Comparison of ENCODE assay signal across 13 cellular contexts in the genomic region with DNA sequence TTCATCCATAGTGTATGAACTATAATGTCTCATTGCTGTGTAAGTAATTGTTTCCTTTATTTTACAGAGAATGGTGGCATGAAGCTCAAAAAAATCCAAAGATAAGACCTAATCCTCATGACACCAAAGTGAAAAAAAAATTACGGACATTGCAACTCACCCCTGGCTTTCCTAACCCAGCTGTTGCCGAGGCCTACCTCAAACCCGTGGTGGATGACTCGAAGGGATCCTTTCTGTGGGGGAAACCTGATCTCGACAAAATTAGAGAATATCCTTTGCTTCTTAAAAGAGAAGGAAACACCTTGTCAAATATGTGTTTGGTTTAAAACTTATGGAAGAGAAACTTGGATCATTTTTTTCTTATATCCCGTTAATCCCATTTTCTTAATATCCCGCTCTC. TPM values are rescaled to one million over a fixed set of nuclear protein-coding genes. Genes with fewer than 3 reads are reported as not detected.
A peak's percentile ranks its signal among the peaks of the same experiment; 100 is the strongest.
DNase-seq lines count a peak whose midpoint lies in the region; ATAC-seq lines count a peak whose summit lies in the region.
"Had no signal": no experiment of that assay in that cellular context is flagged by ENCODE, and none has a peak within 500 bp of the region (broad histone marks: within the 10 kb centered on the region; RNA-seq: fewer than 3 reads in every experiment).

No MANE protein-coding gene starts in this region.

- no peaks in the 10 kb centered on the region for H3K9me3 Mint-ChIP-seq in activated CD4-positive, alpha-beta T cell treated with anti-CD3 and anti-CD28 coated beads, Interleukin-2, amount 10 ng/mL, durations not matched to agents 24 days and 14 days
- no peaks in the 10 kb centered on the region for H3K9me3 Mint-ChIP-seq in natural killer cell treated with Interleukin-12 subunit alpha and Interleukin-12 subunit beta and Interleukin-15 and Interleukin-18, amount 100 ng/mL, for 72 hours
- H3K9me3 Mint-ChIP-seq: IgD-negative memory B cell had no signal

- intact Hi-C loops in activated CD4-positive, alpha-beta T cell treated with anti-CD3 and anti-CD28 coated beads, Interleukin-2, amount 10 ng/mL, durations not matched to agents 24 days and 14 days (cut with micrococcal nuclease) = loop anchor here (5.0 to 10.0 kb wide), 2 partner anchors 45 to 477 kb away; no protein-coding TSS in a partner anchor
- intact Hi-C loops in right cardiac atrium (cut with DNase I) = no loop called here

- no peak overlapping the region for H3K4me3 ChIP-seq in right cardiac atrium (ENCODE audit: low read length)

- no peak overlapping the region for H3K27ac ChIP-seq in right cardiac atrium (ENCODE audit: low read length)
- H3K27ac ChIP-seq: C4-2B had no signal

- H3K27ac Mint-ChIP-seq in activated CD4-positive, alpha-beta T cell treated with anti-CD3 and anti-CD28 coated beads, Interleukin-2, amount 10 ng/mL, durations not matched to agents 24 days and 14 days = peak overlapping the region; percentile 67
- peak overlapping the region; percentile 62 for H3K27ac Mint-ChIP-seq in T-helper 17 cell
- peak overlapping the region in 1 of 2 donors; percentile 74 for H3K27ac Mint-ChIP-seq in natural killer cell treated with Interleukin-12 subunit alpha and Interleukin-12 subunit beta and Interleukin-15 and Interleukin-18, amount 100 ng/mL, for 72 hours
- H3K27ac Mint-ChIP-seq: IgD-negative memory B cell had no signal

- 91% methylated on average over 7 of the region's 7 CpGs for WGBS in right cardiac atrium

- ATAC-seq in T-helper 17 cell (no peak), GM18870 (IDR thresholded peaks at IDR 0.05; ENCODE audit: unreplicated experiment) (no peak), right cardiac atrium (no peak)
- no peak for ATAC-seq in natural killer cell treated with Interleukin-12 subunit alpha and Interleukin-12 subunit beta and Interleukin-15 and Interleukin-18, amount 100 ng/mL, for 72 hours
- ATAC-seq: PC-3 had no signal

- H3K27me3 Mint-ChIP-seq in activated CD4-positive, alpha-beta T cell treated with anti-CD3 and anti-CD28 coated beads, Interleukin-2, amount 10 ng/mL, durations not matched to agents 24 days and 14 days = no peaks in the 10 kb centered on the region
- H3K27me3 Mint-ChIP-seq in T-helper 17 cell = no peaks in the 10 kb centered on the region
- no peaks in the 10 kb centered on the region for H3K27me3 Mint-ChIP-seq in natural killer cell treated with Interleukin-12 subunit alpha and Interleukin-12 subunit beta and Interleukin-15 and Interleukin-18, amount 100 ng/mL, for 72 hours
- H3K27me3 Mint-ChIP-seq: IgD-negative memory B cell had no signal

- H3K4me1 ChIP-seq in right cardiac atrium (ENCODE audit: control insufficient read depth, insufficient read depth, low read length) = no peaks in the 10 kb centered on the region

- H3K4me3 Mint-ChIP-seq in activated CD4-positive, alpha-beta T cell treated with anti-CD3 and anti-CD28 coated beads, Interleukin-2, amount 10 ng/mL, durations not matched to agents 24 days and 14 days = no peak overlapping the region
- H3K4me3 Mint-ChIP-seq in T-helper 17 cell = no peak overlapping the region
- peak overlapping the region; percentile 66 for H3K4me3 Mint-ChIP-seq in natural killer cell treated with Interleukin-12 subunit alpha and Interleukin-12 subunit beta and Interleukin-15 and Interleukin-18, amount 100 ng/mL, for 72 hours
- H3K4me3 Mint-ChIP-seq: IgD-negative memory B cell had no signal

- DNase-seq in activated CD4-positive, alpha-beta T cell treated with anti-CD3 and anti-CD28 coated beads, Interleukin-2, amount 10 ng/mL, durations not matched to agents 24 days and 14 days = no peak
- DNase-seq in activated CD4-positive, alpha-beta T cell treated with anti-CD3 and anti-CD28 coated beads for 1 hour = no peak
- DNase-seq in T-helper 17 cell (no peak), amniotic epithelial cell (ENCODE audit: low read depth) (peak; percentile 50), right cardiac atrium (no peak), superior temporal gyrus (ENCODE audit: extremely low spot score) (no peak)
- no peak for DNase-seq in natural killer cell treated with Interleukin-12 subunit alpha and Interleukin-12 subunit beta and Interleukin-15 and Interleukin-18, amount 100 ng/mL, for 72 hours (ENCODE audit: low spot score)
- DNase-seq: NCI-H1694 treated with DMSO at 0.1 percent for 48 hours, NCI-H446, PC-3 had no signal

- H3K27me3 ChIP-seq in right cardiac atrium (ENCODE audit: control insufficient read depth, insufficient read depth) = no peaks in the 10 kb centered on the region

- no peaks in the 10 kb centered on the region for H3K9me3 ChIP-seq in T-helper 17 cell (ENCODE audit: control insufficient read depth, low read length, poor library complexity, severe bottlenecking)
- H3K9me3 ChIP-seq in right cardiac atrium (ENCODE audit: control insufficient read depth, low read length) = no peaks in the 10 kb centered on the region

- peaks cover 53% of the 10 kb centered on the region for H3K36me3 Mint-ChIP-seq in activated CD4-positive, alpha-beta T cell treated with anti-CD3 and anti-CD28 coated beads, Interleukin-2, amount 10 ng/mL, durations not matched to agents 24 days and 14 days (ENCODE audit: low read depth)
- peaks cover 17% of the 10 kb centered on the region for H3K36me3 Mint-ChIP-seq in T-helper 17 cell (ENCODE audit: low read depth)
- peaks cover 34% of the 10 kb centered on the region for H3K36me3 Mint-ChIP-seq in natural killer cell treated with Interleukin-12 subunit alpha and Interleukin-12 subunit beta and Interleukin-15 and Interleukin-18, amount 100 ng/mL, for 72 hours

- peaks cover 24% of the 10 kb centered on the region for H3K4me1 Mint-ChIP-seq in activated CD4-positive, alpha-beta T cell treated with anti-CD3 and anti-CD28 coated beads, Interleukin-2, amount 10 ng/mL, durations not matched to agents 24 days and 14 days
- H3K4me1 Mint-ChIP-seq in T-helper 17 cell = peaks cover 22% of the 10 kb centered on the region
- peaks cover 18 to 26% of the 10 kb centered on the region in 2 donors for H3K4me1 Mint-ChIP-seq in natural killer cell treated with Interleukin-12 subunit alpha and Interleukin-12 subunit beta and Interleukin-15 and Interleukin-18, amount 100 ng/mL, for 72 hours (ENCODE audit: low read depth in 2 of 2)

RNA-seq across cellular contexts. Expression of a gene that starts 26.3 kb away (rescaled TPM):
- total RNA-seq in activated CD4-positive, alpha-beta T cell treated with anti-CD3 and anti-CD28 coated beads, Interleukin-2, amount 10 ng/mL, durations not matched to agents 24 days and 14 days = 39.4 and 47.4 TPM in 2 replicates
- 10 to 100 TPM; 76.3 to 87.3 TPM for total RNA-seq in T-helper 17 cell
- 10 to 100 TPM; 66.5 to 71.0 TPM for total RNA-seq in natural killer cell treated with Interleukin-12 subunit alpha and Interleukin-12 subunit beta and Interleukin-15 and Interleukin-18, amount 100 ng/mL, for 72 hours
- total RNA-seq in right cardiac atrium = 10 to 100 TPM; 28.6 to 34.4 (median 30.6) TPM
- 28.4 TPM for polyA plus RNA-seq in right cardiac atrium
